In the genomic region with DNA sequence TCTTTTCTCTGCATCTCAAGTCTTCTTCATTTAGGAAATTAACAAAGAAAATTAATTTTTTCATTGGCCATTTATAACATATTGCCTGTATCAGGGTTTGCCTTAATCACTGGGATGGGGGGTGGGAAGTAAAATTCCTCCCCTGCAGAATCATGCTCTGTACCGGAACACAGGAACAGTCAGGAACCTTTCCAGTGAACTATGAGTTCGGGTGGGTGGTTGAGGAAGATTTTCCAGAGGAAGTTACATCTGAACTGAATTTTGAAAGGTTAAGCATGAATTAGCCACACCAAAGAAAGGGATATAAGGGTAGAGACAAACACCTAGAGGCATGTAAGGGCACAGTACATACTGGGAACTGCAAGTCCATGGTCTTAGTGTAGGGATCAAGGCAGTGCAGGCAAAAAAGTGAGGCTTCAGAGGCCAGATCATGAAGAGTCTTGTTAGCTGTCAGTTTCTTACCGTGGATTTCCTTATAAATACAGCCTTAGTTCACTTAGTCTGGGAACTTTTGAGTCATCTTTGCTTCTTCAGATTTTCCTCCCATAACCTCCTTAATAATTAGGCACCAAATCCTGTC, we compare ENCODE assay signal across 17 cellular contexts. TPM values are rescaled to one million over a fixed set of nuclear protein-coding genes. Genes with fewer than 3 reads are reported as not detected.
DNase-seq lines count a peak whose midpoint lies in the region; ATAC-seq and TF ChIP-seq lines count a peak whose summit lies in the region.
"Had no signal": no experiment of that assay in that cellular context is flagged by ENCODE, and none has a peak within 500 bp of the region (broad histone marks: within the 10 kb centered on the region; RNA-seq: fewer than 3 reads in every experiment).

No MANE protein-coding gene starts in this region.

- no peaks in the 10 kb centered on the region for H3K9me3 Mint-ChIP-seq in activated T-cell treated with anti-CD3 and anti-CD28 coated beads, Interleukin-2, amount 50 U/mL, for 24 hours
- no peaks in the 10 kb centered on the region for H3K9me3 Mint-ChIP-seq in activated T-helper 17 cell treated with anti-CD3 and anti-CD28 coated beads, Interleukin-2, amount 50 U/mL, for 72 hours
- H3K9me3 Mint-ChIP-seq: H9 had no signal

- H3K4me3 Mint-ChIP-seq in activated T-cell treated with anti-CD3 and anti-CD28 coated beads, Interleukin-2, amount 50 U/mL, for 24 hours, result peak overlapping the region; percentile 53
- peak overlapping the region; percentile 34 for H3K4me3 Mint-ChIP-seq in activated T-helper 17 cell treated with anti-CD3 and anti-CD28 coated beads, Interleukin-2, amount 50 U/mL, for 72 hours
- H3K4me3 Mint-ChIP-seq: H9 had no signal

- no peak overlapping the region for H3K9ac ChIP-seq in smooth muscle cell (ENCODE audit: low read depth)
- H3K9ac ChIP-seq: SK-N-SH had no signal

- H3K36me3 ChIP-seq in esophagus (ENCODE audit: control insufficient read depth in 2 of 2, insufficient read depth in 2 of 2, low read length in 1 of 2) (no peaks in the 10 kb centered on the region), smooth muscle cell (ENCODE audit: low read depth) (no peaks in the 10 kb centered on the region)
- H3K36me3 ChIP-seq: esophagus muscularis mucosa, heart right ventricle, pancreas had no signal

- peak; percentile 12 for ATAC-seq in activated T-helper 17 cell treated with anti-CD3 and anti-CD28 coated beads, Interleukin-2, amount 50 U/mL, for 72 hours (replicated peaks)
- ATAC-seq in GM21576 (IDR thresholded peaks at IDR 0.05; ENCODE audit: unreplicated experiment), result no peak
- ATAC-seq: GM12878, heart right ventricle, pancreas had no signal

- H3K27me3 Mint-ChIP-seq in activated T-cell treated with anti-CD3 and anti-CD28 coated beads, Interleukin-2, amount 50 U/mL, for 24 hours, result no peaks in the 10 kb centered on the region
- no peaks in the 10 kb centered on the region for H3K27me3 Mint-ChIP-seq in activated T-helper 17 cell treated with anti-CD3 and anti-CD28 coated beads, Interleukin-2, amount 50 U/mL, for 72 hours

- DNase-seq in activated T-cell treated with anti-CD3 and anti-CD28 coated beads, Interleukin-2, amount 50 U/mL, for 24 hours, result no peak
- DNase-seq in activated T-cell treated with anti-CD3 and anti-CD28 coated beads, Interleukin-2, amount 50 U/mL, for 48 hours, result no peak
- DNase-seq in smooth muscle cell (lab: John Stamatoyannopoulos, UW; ENCODE audit: unreplicated experiment) (no peak), iPS-NIHi11 (ENCODE audit: low spot score) (no peak), dorsolateral prefrontal cortex (no peak)
- DNase-seq: ACHN; activated CD8-positive, alpha-beta memory T cell treated with anti-CD3 and anti-CD28 coated beads for 24 hours; H9; heart right ventricle; NCI-H69; pancreas; SK-N-SH had no signal

- H3K27ac ChIP-seq in esophagus (ENCODE audit: low read depth in 2 of 2, low read length in 1 of 2), result peak overlapping the region; percentile 77 to 80
- H3K27ac ChIP-seq in smooth muscle cell (ENCODE audit: low read depth), result peak overlapping the region; percentile 62
- no peak overlapping the region for H3K27ac ChIP-seq in dorsolateral prefrontal cortex
- H3K27ac ChIP-seq: esophagus muscularis mucosa, heart right ventricle, pancreas had no signal

- no peak overlapping the region for H3K4me3 ChIP-seq in esophagus (ENCODE audit: low read depth in 1 of 2, low read length in 2 of 2)
- H3K4me3 ChIP-seq in smooth muscle cell, result no peak overlapping the region
- no peak overlapping the region for H3K4me3 ChIP-seq in dorsolateral prefrontal cortex
- H3K4me3 ChIP-seq: esophagus muscularis mucosa, GM12878, heart right ventricle, pancreas had no signal

- peaks cover 3% of the 10 kb centered on the region for H3F3A ChIP-seq in smooth muscle cell (ENCODE audit: low read depth)

- WGBS in esophagus, 2 donors, result 45 to 72% methylated on average over 3 of the region's 3 CpGs
- 35% methylated on average over 3 of the region's 3 CpGs for WGBS in smooth muscle cell (ENCODE audit: low lambda C conversion rate)

- H4K20me1 ChIP-seq in smooth muscle cell (ENCODE audit: low read depth), result no peaks in the 10 kb centered on the region

- H3K4me2 ChIP-seq in smooth muscle cell, result peak overlapping the region; percentile 51
- H3K4me2 ChIP-seq: SK-N-SH had no signal

- H3K4me1 Mint-ChIP-seq in activated T-cell treated with anti-CD3 and anti-CD28 coated beads, Interleukin-2, amount 50 U/mL, for 24 hours (ENCODE audit: low read depth), result peaks cover 76% of the 10 kb centered on the region
- peaks cover 16% of the 10 kb centered on the region for H3K4me1 Mint-ChIP-seq in activated T-helper 17 cell treated with anti-CD3 and anti-CD28 coated beads, Interleukin-2, amount 50 U/mL, for 72 hours

- H3K9me3 ChIP-seq in esophagus (ENCODE audit: control insufficient read depth in 2 of 2, insufficient read depth in 1 of 2, low read depth in 1 of 2, low read length in 1 of 2) (no peaks in the 10 kb centered on the region), smooth muscle cell (replicated peaks; ENCODE audit: low read depth) (no peaks in the 10 kb centered on the region)
- H3K9me3 ChIP-seq: esophagus muscularis mucosa, heart right ventricle, pancreas, SK-N-SH had no signal

- intact Hi-C loops in dorsolateral prefrontal cortex (cut with DNase I), result no loop called here

- peak overlapping the region; percentile 96 for H3K27ac Mint-ChIP-seq in activated T-cell treated with anti-CD3 and anti-CD28 coated beads, Interleukin-2, amount 50 U/mL, for 24 hours
- H3K27ac Mint-ChIP-seq in activated T-helper 17 cell treated with anti-CD3 and anti-CD28 coated beads, Interleukin-2, amount 50 U/mL, for 72 hours, result peak overlapping the region; percentile 88

- H3K4me1 ChIP-seq in esophagus (ENCODE audit: control insufficient read depth in 2 of 2, insufficient read depth in 2 of 2, low read length in 1 of 2) (peaks cover 0 to 2% of the 10 kb centered on the region in 2 donors), smooth muscle cell (ENCODE audit: low read depth) (peaks cover 3% of the 10 kb centered on the region)
- H3K4me1 ChIP-seq: esophagus muscularis mucosa, heart right ventricle had no signal

- H3K36me3 Mint-ChIP-seq in activated T-cell treated with anti-CD3 and anti-CD28 coated beads, Interleukin-2, amount 50 U/mL, for 24 hours (ENCODE audit: low read depth), result peaks cover 3% of the 10 kb centered on the region
- H3K36me3 Mint-ChIP-seq in activated T-helper 17 cell treated with anti-CD3 and anti-CD28 coated beads, Interleukin-2, amount 50 U/mL, for 72 hours (ENCODE audit: low read depth), result no peaks in the 10 kb centered on the region

- no peak overlapping the region for H2AFZ ChIP-seq in smooth muscle cell (ENCODE audit: low read depth)

- H3K27me3 ChIP-seq in esophagus (ENCODE audit: control insufficient read depth in 1 of 2, insufficient read depth in 2 of 2, low read length in 2 of 2) (no peaks in the 10 kb centered on the region), smooth muscle cell (ENCODE audit: low read depth) (no peaks in the 10 kb centered on the region), dorsolateral prefrontal cortex (no peaks in the 10 kb centered on the region)
- H3K27me3 ChIP-seq: esophagus muscularis mucosa, heart right ventricle, pancreas had no signal

- no peak for TF ChIP-seq CTCF in smooth muscle cell (IDR thresholded peaks at IDR 0.05; ENCODE audit: borderline replicate concordance, insufficient read depth, poor library complexity, severe bottlenecking)
- TF ChIP-seq CTCF in dorsolateral prefrontal cortex (IDR thresholded peaks at IDR 0.05 in 54 of 56, conservative IDR thresholded peaks at IDR 0.05 in 2 of 56; ENCODE audit: low read depth in 1 of 56, partially characterized antibody in 56 of 56), result no peak

- peaks cover 23% of the 10 kb centered on the region for H3K79me2 ChIP-seq in smooth muscle cell (ENCODE audit: low read depth)

RNA-seq across cellular contexts. Expression of gene FAM117B, which starts 55.6 kb away (rescaled TPM):
- total RNA-seq in activated T-helper 17 cell treated with anti-CD3 and anti-CD28 coated beads, Interleukin-2, amount 50 U/mL, for 72 hours, result 10 to 100 TPM in 1 of 2 donors, 1 to 10 TPM in 1; 5.6 to 26.1 TPM
- 1 to 10 TPM; 2.2 to 3.1 TPM for polyA plus RNA-seq in esophagus
- total RNA-seq in smooth muscle cell, result 11.1 and 12.3 TPM in 2 replicates
- polyA plus RNA-seq in smooth muscle cell, result 5.4 and 8.0 TPM in 2 replicates
- total RNA-seq in dorsolateral prefrontal cortex, result 10 to 100 TPM; 11.0 to 28.9 (median 19.0) TPM

Comparison
In these comparisons a context has a peak if more than half of its experiments do, and no peak if none do; other contexts are left out.
1. H3K27ac ChIP-seq: peak in esophagus (2 of 2) and smooth muscle cell (single experiment); none in dorsolateral prefrontal cortex (0 of 59).